8 cellular contexts compared by ENCODE assay signal in the genomic region with DNA sequence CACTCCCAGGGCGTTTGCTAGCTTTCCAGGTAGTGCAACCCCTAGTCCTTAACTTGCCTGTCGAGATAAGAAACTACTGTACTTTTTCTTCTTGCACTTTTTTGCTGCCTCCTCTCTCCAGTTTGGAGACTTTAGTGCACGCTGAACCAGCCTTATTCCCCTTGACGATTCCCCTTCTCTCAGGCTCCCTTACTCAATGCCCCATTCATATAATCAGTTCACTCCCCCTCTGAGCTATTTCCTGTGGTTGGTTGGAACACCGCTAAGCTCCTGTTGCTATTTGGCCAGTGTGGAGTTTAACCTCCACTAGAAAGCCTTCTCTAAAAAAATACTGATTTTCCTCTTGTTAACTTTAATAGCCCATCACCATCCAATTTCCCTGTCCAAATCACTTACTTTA. TPM values are rescaled to one million over a fixed set of nuclear protein-coding genes. Genes with fewer than 3 reads are reported as not detected.
A peak's percentile ranks its signal among the peaks of the same experiment; 100 is the strongest.
DNase-seq lines count a peak whose midpoint lies in the region; ATAC-seq and TF ChIP-seq lines count a peak whose summit lies in the region.

No MANE protein-coding gene starts in this region.

- POLR2A ChIA-PET in Panc1 (lab: Charles Lee): interaction anchor here (0.9 to 1.0 kb wide), 2 partner anchors 102 to 235 kb away, joined by 3 read pairs; no protein-coding TSS in a partner anchor

- TF ChIP-seq CTCF in Calu3 (IDR thresholded peaks at IDR 0.05; ENCODE audit: unreplicated experiment) (no peak), Panc1 (IDR thresholded peaks at IDR 0.05) (no peak)

- CTCF ChIA-PET in Calu3 (lab: Charles Lee): interaction anchor here (0.6 to 1.5 kb wide), 4 partner anchors 26 to 424 kb away, joined by 3 read pairs; no protein-coding TSS in a partner anchor
- CTCF ChIA-PET in Panc1 (lab: Charles Lee): interaction anchor here (0.6 kb wide), 1 partner anchor 21 kb away, joined by 3 read pairs; no protein-coding TSS in a partner anchor

- peaks cover 21% of the 10 kb centered on the region for H3K36me3 Mint-ChIP-seq in Calu3 (ENCODE audit: insufficient read depth, unreplicated experiment)

- H3K27ac Mint-ChIP-seq in Calu3 (ENCODE audit: unreplicated experiment): peak overlapping the region; percentile 90
- peak overlapping the region; percentile 98 to 99 for H3K27ac Mint-ChIP-seq in stimulated activated naive CD8-positive, alpha-beta T cell treated with anti-CD3 and anti-CD28 coated beads, Interleukin-15, amount 100 ng/mL, for 72 hours

- H3K4me3 Mint-ChIP-seq in Calu3 (ENCODE audit: low read depth, unreplicated experiment): peak overlapping the region; percentile 94
- peak overlapping the region; percentile 91 to 96 for H3K4me3 Mint-ChIP-seq in stimulated activated naive CD8-positive, alpha-beta T cell treated with anti-CD3 and anti-CD28 coated beads, Interleukin-15, amount 100 ng/mL, for 72 hours

- no peaks in the 10 kb centered on the region for H3K9me3 ChIP-seq in Panc1 (ENCODE audit: control insufficient read depth, insufficient read depth, low read depth, low read length)

- H3K27me3 ChIP-seq in Panc1 (ENCODE audit: control insufficient read depth, insufficient read depth, low read length): no peaks in the 10 kb centered on the region

- in situ Hi-C loops in Panc1 (cut with HindIII; ENCODE audit: low pct_unique_long_range_greater_than_20kb, low sequenced_read_pairs): no loop called here

- no peaks in the 10 kb centered on the region; the same call in 1 of the 2 replicates for H3K36me3 ChIP-seq in Panc1 (ENCODE audit: control insufficient read depth, insufficient read depth, low read length)

- intact Hi-C loops in Calu3 (cut with micrococcal nuclease; ENCODE audit: unreplicated experiment) (no loop called here), Panc1 (cut with micrococcal nuclease; ENCODE audit: unreplicated experiment) (no loop called here)

- BruUV-seq in Calu3 (replicated peaks; lab: Mats Ljungman, UMichigan) (no TSS peak), Panc1 (replicated peaks; lab: Mats Ljungman, UMichigan) (no TSS peak)

- DNase-seq in Calu3: peak; percentile 13
- DNase-seq in Panc1 (ENCODE audit: low read depth, low spot score): no peak
- peak; percentile 63 for DNase-seq in cerebellum (ENCODE audit: low spot score)
- DNase-seq in kidney tubule cell (ENCODE audit: low spot score): peak; percentile 66
- no peak for DNase-seq in stimulated activated naive CD8-positive, alpha-beta T cell treated with anti-CD3 and anti-CD28 coated beads, Interleukin-15, amount 100 ng/mL, for 72 hours
- DNase-seq in activated CD4-positive, alpha-beta T cell treated with anti-CD3 and anti-CD28 coated beads for 48 hours: no peak

- no peaks in the 10 kb centered on the region for H3K27me3 Mint-ChIP-seq in Calu3 (ENCODE audit: unreplicated experiment)
- H3K27me3 Mint-ChIP-seq in stimulated activated naive CD8-positive, alpha-beta T cell treated with anti-CD3 and anti-CD28 coated beads, Interleukin-15, amount 100 ng/mL, for 72 hours: no peaks in the 10 kb centered on the region

- H3K9me3 Mint-ChIP-seq in Calu3 (ENCODE audit: low read depth, unreplicated experiment): no peaks in the 10 kb centered on the region
- no peaks in the 10 kb centered on the region for H3K9me3 Mint-ChIP-seq in stimulated activated naive CD8-positive, alpha-beta T cell treated with anti-CD3 and anti-CD28 coated beads, Interleukin-15, amount 100 ng/mL, for 72 hours

- peak overlapping the region; percentile 73 to 84 for H3K4me3 ChIP-seq in Panc1 (ENCODE audit: low read depth in 2 of 2, low read length in 2 of 2)

- peaks cover 10% of the 10 kb centered on the region for H3K4me1 ChIP-seq in Panc1 (ENCODE audit: control insufficient read depth, insufficient read depth, low read length)

- peaks cover 40% of the 10 kb centered on the region for H3K4me1 Mint-ChIP-seq in Calu3 (ENCODE audit: low read depth, unreplicated experiment)
- H3K4me1 Mint-ChIP-seq in stimulated activated naive CD8-positive, alpha-beta T cell treated with anti-CD3 and anti-CD28 coated beads, Interleukin-15, amount 100 ng/mL, for 72 hours: peaks cover 60% of the 10 kb centered on the region

- H3K27ac ChIP-seq in Panc1 (ENCODE audit: low read length): peak overlapping the region; percentile 89

- ATAC-seq in HG03159 (IDR thresholded peaks at IDR 0.05; ENCODE audit: unreplicated experiment) (peak; percentile 1), Panc1 (peak; percentile 69), HG03025 (IDR thresholded peaks at IDR 0.05; ENCODE audit: low FRiP score, unreplicated experiment) (no peak)
- peak; percentile 36 for ATAC-seq in stimulated activated naive CD8-positive, alpha-beta T cell treated with anti-CD3 and anti-CD28 coated beads, Interleukin-15, amount 100 ng/mL, for 72 hours

RNA-seq across cellular contexts. Expression of a gene that starts 0.7 kb away (rescaled TPM):
- 17.0 and 20.4 TPM in 2 replicates for total RNA-seq in Calu3 (2022)
- 13.6 TPM for total RNA-seq in Panc1 (2021; ENCODE audit: unreplicated experiment)
- 9.1 TPM for polyA plus RNA-seq in Panc1 (2012; ENCODE audit: insufficient read length)
- total RNA-seq in cerebellum: 30.8 TPM

RNA-seq across cellular contexts. Expression of a gene that starts 49.7 kb away (rescaled TPM):
- total RNA-seq in Calu3 (2022) (23.4 and 25.8 TPM in 2 replicates), Panc1 (2021; ENCODE audit: unreplicated experiment) (12.9 TPM), cerebellum (15.9 TPM)
- polyA plus RNA-seq in Panc1 (2012; ENCODE audit: insufficient read length): 5.4 TPM

Comparison
In these comparisons a context has a peak if more than half of its experiments do, and no peak if none do; other contexts are left out.
1. DNase-seq: peak in Calu3 (single experiment), cerebellum (single experiment) and kidney tubule cell (single experiment); none in Panc1 (single experiment), stimulated activated naive CD8-positive, alpha-beta T cell treated with anti-CD3 and anti-CD28 coated beads, Interleukin-15, amount 100 ng/mL, for 72 hours (0 of 2) and activated CD4-positive, alpha-beta T cell treated with anti-CD3 and anti-CD28 coated beads for 48 hours (single experiment).